1 cellular context compared by ENCODE assay signal in the genomic region with DNA sequence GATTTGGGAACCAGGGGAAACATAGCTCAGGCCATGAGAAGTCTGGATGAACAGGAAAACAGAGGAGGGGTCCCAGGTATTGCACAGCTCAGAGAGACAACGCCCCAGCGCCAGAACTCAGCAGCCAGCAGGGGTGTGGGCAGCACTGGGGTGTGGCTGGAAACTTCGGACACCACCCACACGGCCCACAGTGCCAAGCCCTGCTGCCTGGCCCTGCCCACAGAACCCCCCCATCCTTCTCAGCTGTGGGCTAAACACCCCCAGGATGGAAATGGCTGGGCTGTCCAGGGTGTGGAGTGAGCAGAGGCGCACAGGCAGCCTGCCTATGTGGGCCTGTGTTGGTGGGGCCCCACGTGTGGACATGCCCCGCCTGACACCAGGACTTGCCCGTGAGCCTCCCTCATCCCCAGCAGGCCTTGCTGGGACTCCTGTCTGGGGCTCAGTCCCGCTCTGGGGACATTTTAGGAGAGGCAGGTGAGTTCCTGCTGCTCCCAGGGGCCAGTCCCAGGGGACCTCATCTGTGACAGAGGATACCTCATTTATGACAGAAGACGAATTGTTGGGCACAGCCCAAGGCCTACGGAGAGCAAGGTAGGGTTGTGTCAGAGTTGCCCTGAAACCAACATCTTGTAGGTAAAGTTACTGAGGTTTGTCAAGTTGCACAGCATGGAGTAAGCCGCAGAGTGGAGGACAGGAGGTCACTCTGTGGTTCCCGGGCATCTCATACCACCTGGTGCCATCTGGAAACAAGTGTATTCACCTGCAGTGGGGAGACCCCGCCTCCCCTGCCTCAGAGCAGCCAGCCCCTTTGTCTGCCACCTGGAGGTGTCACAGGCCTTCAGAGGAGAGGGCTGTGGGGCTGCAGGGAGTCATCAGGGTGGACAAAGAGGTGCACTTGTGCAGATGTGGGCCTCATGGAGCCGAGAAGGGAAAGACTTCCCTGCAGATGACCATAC.
TF ChIP-seq lines count a peak whose summit lies in the region.

No MANE protein-coding gene starts in this region.

TF ChIP-seq in SK-N-SH treated with all-trans-retinoic acid at 6 μM for 48 hours, 23 proteins besides CTCF, POLR2A, EP300 and RAD21 (continued from another document):
- TF ChIP-seq TSHZ2 (CRISPR knock-in tag; IDR thresholded peaks at IDR 0.05), result no peak
- TF ChIP-seq PPARA (CRISPR knock-in tag; IDR thresholded peaks at IDR 0.05; ENCODE audit: borderline replicate concordance), result no peak
- no peak for TF ChIP-seq CSDC2 (CRISPR knock-in tag; IDR thresholded peaks at IDR 0.05)
- TF ChIP-seq GLIS3 (CRISPR knock-in tag; IDR thresholded peaks at IDR 0.05), result no peak
- TF ChIP-seq ZNF8 (CRISPR knock-in tag; IDR thresholded peaks at IDR 0.05), result no peak
- no peak for TF ChIP-seq ARNTL (CRISPR knock-in tag; IDR thresholded peaks at IDR 0.05; ENCODE audit: borderline replicate concordance, low read depth)
- TF ChIP-seq ZFP30 (CRISPR knock-in tag; IDR thresholded peaks at IDR 0.05), result no peak
- TF ChIP-seq SNAI2 (CRISPR knock-in tag; IDR thresholded peaks at IDR 0.05), result no peak
- TF ChIP-seq, protein P1, sequence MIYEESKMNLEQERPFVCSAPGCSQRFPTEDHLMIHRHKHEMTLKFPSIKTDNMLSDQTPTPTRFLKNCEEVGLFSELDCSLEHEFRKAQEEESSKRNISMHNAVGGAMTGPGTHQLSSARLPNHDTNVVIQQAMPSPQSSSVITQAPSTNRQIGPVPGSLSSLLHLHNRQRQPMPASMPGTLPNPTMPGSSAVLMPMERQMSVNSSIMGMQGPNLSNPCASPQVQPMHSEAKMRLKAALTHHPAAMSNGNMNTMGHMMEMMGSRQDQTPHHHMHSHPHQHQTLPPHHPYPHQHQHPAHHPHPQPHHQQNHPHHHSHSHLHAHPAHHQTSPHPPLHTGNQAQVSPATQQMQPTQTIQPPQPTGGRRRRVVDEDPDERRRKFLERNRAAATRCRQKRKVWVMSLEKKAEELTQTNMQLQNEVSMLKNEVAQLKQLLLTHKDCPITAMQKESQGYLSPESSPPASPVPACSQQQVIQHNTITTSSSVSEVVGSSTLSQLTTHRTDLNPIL (CRISPR knock-in tag; IDR thresholded peaks at IDR 0.05; ENCODE audit: low read depth), result no peak
- no peak for TF ChIP-seq RARB (CRISPR knock-in tag; IDR thresholded peaks at IDR 0.05)
